In the genomic region with DNA sequence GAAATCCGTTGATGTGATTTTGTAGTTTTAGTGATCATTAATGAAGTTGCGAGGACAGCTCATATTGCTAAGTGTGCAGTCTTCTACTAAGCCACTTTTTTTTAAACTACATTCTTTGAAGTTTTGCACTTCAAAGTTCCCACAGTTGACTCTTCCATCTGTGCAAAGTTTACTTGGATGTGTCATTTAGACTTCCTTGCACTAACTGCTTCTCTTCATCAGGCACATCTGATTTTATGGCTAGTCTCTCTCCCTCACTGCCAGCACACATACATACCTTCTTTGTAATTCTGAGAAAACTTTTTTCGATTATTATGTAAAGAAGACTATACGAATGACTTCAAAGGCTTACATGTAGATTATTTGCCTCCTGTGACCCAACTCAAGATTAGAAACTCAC, we compare ENCODE assay signal across 21 cellular contexts.
DNase-seq lines count a peak whose midpoint lies in the region; ATAC-seq, FAIRE-seq and TF ChIP-seq lines count a peak whose summit lies in the region.
"Had no signal": no experiment of that assay in that cellular context is flagged by ENCODE, and none has a peak within 500 bp of the region (broad histone marks: within the 10 kb centered on the region; RNA-seq: fewer than 3 reads in every experiment).

No MANE protein-coding gene starts in this region.

- no peaks in the 10 kb centered on the region for H3K23me2 ChIP-seq in H1 (ENCODE audit: low read depth, low read length)

- no peak overlapping the region for H3K4me3 ChIP-seq in H1 (ENCODE audit: extremely low read depth in 1 of 4, insufficient read depth in 2 of 4, low read depth in 3 of 4, low read length in 4 of 4)
- H3K4me3 ChIP-seq: K562 had no signal

- no peak overlapping the region for H3K18ac ChIP-seq in H1 (ENCODE audit: extremely low read depth, low read length)

- WGBS in H1 (ENCODE audit: extremely low coverage in 1 of 2, insufficient coverage in 1 of 2, insufficient read length in 1 of 2, insufficient replicate concordance in 2 of 2, low coverage in 1 of 2, low lambda C conversion rate in 2 of 2, missing lambda C conversion rate in 1 of 2), 2 experiments: 84% methylated on average over 4 of the region's 4 CpGs; no CpG with 5 or more reads in 1 of the 2 experiments

- H3K79me1 ChIP-seq in H1 (ENCODE audit: low read depth, low read length): no peaks in the 10 kb centered on the region

- H3K9me3 Mint-ChIP-seq in nephron progenitor cell: no peaks in the 10 kb centered on the region

- H3K27me3 ChIP-seq in H1 (replicated peaks in 1 of 4; ENCODE audit: control insufficient read depth in 3 of 4, extremely low read depth in 1 of 4, insufficient read depth in 3 of 4, low read length in 3 of 4): no peaks in the 10 kb centered on the region

- no peak overlapping the region for H3K9ac ChIP-seq in H1 (replicated peaks in 1 of 4; ENCODE audit: extremely low read depth in 1 of 4, low read depth in 3 of 4, low read length in 3 of 4)

- TF ChIP-seq RAD21 in H1 (IDR thresholded peaks at IDR 0.05 in 1 of 2, conservative IDR thresholded peaks at IDR 0.05 in 1 of 2; ENCODE audit: low read depth in 2 of 2, low read length in 2 of 2): no peak

- H3K36me3 Mint-ChIP-seq in nephron progenitor cell (ENCODE audit: low read depth): peaks cover 13% of the 10 kb centered on the region

- H3K14ac ChIP-seq in H1 (ENCODE audit: insufficient read length): no peak overlapping the region

- DNase-seq in EL: peak; percentile 43
- no peak for DNase-seq in HTR-8/SVneo (ENCODE audit: insufficient read length, low spot score)
- no peak for DNase-seq in H1 (ENCODE audit: low read depth in 1 of 2, low spot score in 2 of 2)
- DNase-seq in nephron progenitor cell: no peak
- no peak for DNase-seq in glomerular visceral epithelial cell (ENCODE audit: extremely low spot score)
- no peak for DNase-seq in GDM1 (lab: John Stamatoyannopoulos, UW)
- DNase-seq: C1 segment of cervical spinal cord, DMS79 treated with DMSO at 0.1 percent for 48 hours, GF-D8, NCI-H1105, NCI-H1694, NCI-H2227 treated with DMSO at 0.1 percent for 48 hours, NCI-H510A treated with DMSO at 0.1 percent for 48 hours, NCI-H774, T-helper 1 cell had no signal

- H3K79me2 ChIP-seq in H1 (ENCODE audit: control insufficient read depth in 1 of 2, insufficient read depth in 2 of 2, low read length in 2 of 2): no peaks in the 10 kb centered on the region

- H4K20me1 ChIP-seq in H1 (replicated peaks in 1 of 2; ENCODE audit: control insufficient read depth in 1 of 2, insufficient read depth in 2 of 2, low read length in 2 of 2): no peaks in the 10 kb centered on the region

- H3K27me3 Mint-ChIP-seq in nephron progenitor cell (ENCODE audit: low read depth, poor library complexity): no peaks in the 10 kb centered on the region

- no peak overlapping the region for H3K27ac ChIP-seq in H1 (ENCODE audit: low read depth, low read length)
- H3K27ac ChIP-seq: HL-60 had no signal

- POLR2A ChIA-PET in H1 (lab: Charles Lee; ENCODE audit: partially characterized antibody): no interaction called here

- no peak overlapping the region for H2AK5ac ChIP-seq in H1 (ENCODE audit: low read depth, low read length)

- no peak overlapping the region for H4K8ac ChIP-seq in H1 (ENCODE audit: extremely low read depth, insufficient read depth, low read length)

- H3K36me3 ChIP-seq in H1 (ENCODE audit: control insufficient read depth in 2 of 4, insufficient read depth in 4 of 4, low read length in 3 of 4): no peaks in the 10 kb centered on the region

- H2BK12ac ChIP-seq in H1 (ENCODE audit: low read depth, low read length): no peak overlapping the region

- H3K27ac Mint-ChIP-seq in nephron progenitor cell: peak overlapping the region; percentile 27

- no peak overlapping the region for H3K4me3 Mint-ChIP-seq in nephron progenitor cell

- FAIRE-seq in HTR-8/SVneo (lab: Jason Lieb, UNC) (peak; percentile 54), H1 (lab: Jason Lieb, UNC) (no peak)
- FAIRE-seq: GM12891, H54, K562 had no signal

- H2AFZ ChIP-seq in H1 (ENCODE audit: low read length): no peak overlapping the region

- peak overlapping the region; percentile 32 for H3K4ac ChIP-seq in H1 (replicated peaks; ENCODE audit: insufficient read length, low read depth, low read length)

- H2BK120ac ChIP-seq in H1 (replicated peaks; ENCODE audit: low read depth, low read length): no peak overlapping the region

- H3K56ac ChIP-seq in H1 (replicated peaks; ENCODE audit: insufficient read length, low read depth, low read length): no peak overlapping the region

- TF ChIP-seq POLR2A in H1 (IDR thresholded peaks at IDR 0.05; ENCODE audit: control extremely low read depth in 1 of 2, low read depth in 2 of 2, low read length in 2 of 2): no peak

- H4K91ac ChIP-seq in H1 (replicated peaks; ENCODE audit: insufficient read length, low read length): no peak overlapping the region

- H2BK15ac ChIP-seq in H1 (ENCODE audit: low read length): no peak overlapping the region

- no peaks in the 10 kb centered on the region; a peak in 1 of 7 replicates for H3K4me1 ChIP-seq in H1 (replicated peaks in 1 of 4; ENCODE audit: control insufficient read depth in 3 of 4, insufficient read depth in 4 of 4, low read length in 3 of 4)

- TF ChIP-seq EP300 in H1 (IDR thresholded peaks at IDR 0.05; ENCODE audit: borderline replicate concordance in 1 of 2, low read depth in 2 of 2, low read length in 2 of 2): no peak

- H3K4me2 ChIP-seq in H1 (ENCODE audit: insufficient read depth in 1 of 2, low read depth in 2 of 2, low read length in 2 of 2): no peak overlapping the region

- H4K5ac ChIP-seq in H1 (ENCODE audit: insufficient read length, low read depth, low read length): no peak overlapping the region

- H2BK5ac ChIP-seq in H1 (ENCODE audit: low read depth, low read length): no peak overlapping the region

- no peak overlapping the region for H3K23ac ChIP-seq in H1 (ENCODE audit: insufficient read length)

- ATAC-seq in GM21529 (IDR thresholded peaks at IDR 0.05; ENCODE audit: unreplicated experiment): no peak
- no peak for ATAC-seq in GM21367 (IDR thresholded peaks at IDR 0.05; ENCODE audit: unreplicated experiment)
- ATAC-seq: K562 had no signal

- TF ChIP-seq CTCF in H1 (IDR thresholded peaks at IDR 0.05; ENCODE audit: control extremely low read depth in 1 of 3, insufficient read depth in 1 of 3, low read depth in 1 of 3, low read length in 3 of 3) (no peak), nephron progenitor cell (IDR thresholded peaks at IDR 0.05) (no peak)

- CTCF ChIA-PET in H1 (lab: Charles Lee; ENCODE audit: partially characterized antibody): no interaction called here

- H3K9me3 ChIP-seq in H1 (ENCODE audit: insufficient read depth in 2 of 2, low read depth in 1 of 2, low read length in 1 of 2): no peaks in the 10 kb centered on the region

- H3K4me1 Mint-ChIP-seq in nephron progenitor cell: no peaks in the 10 kb centered on the region

- no peak overlapping the region for H2BK20ac ChIP-seq in H1 (ENCODE audit: low read length)

TF ChIP-seq in H1, 55 proteins besides CTCF, POLR2A, EP300 and RAD21:
- TF ChIP-seq BACH1 (IDR thresholded peaks at IDR 0.05; ENCODE audit: low read length) (no peak), KDM4A (IDR thresholded peaks at IDR 0.05; ENCODE audit: low read depth, low read length, severe bottlenecking) (no peak), EZH2 (IDR thresholded peaks at IDR 0.05; ENCODE audit: low read depth, low read length, severe bottlenecking) (no peak), MAFK (IDR thresholded peaks at IDR 0.05; ENCODE audit: low read depth, low read length) (no peak), SAP30 (IDR thresholded peaks at IDR 0.05; ENCODE audit: insufficient read depth, insufficient replicate concordance, low read length) (no peak), SIX5 (IDR thresholded peaks at IDR 0.05; ENCODE audit: low read depth, low read length) (no peak), BCL11A (IDR thresholded peaks at IDR 0.05; ENCODE audit: low read depth in 2 of 2, low read length in 2 of 2) (no peak), EGR1 (IDR thresholded peaks at IDR 0.05; ENCODE audit: borderline replicate concordance, low read depth, low read length) (no peak), ASH2L (IDR thresholded peaks at IDR 0.05; ENCODE audit: low read length) (no peak)
- TF ChIP-seq, protein P1, sequence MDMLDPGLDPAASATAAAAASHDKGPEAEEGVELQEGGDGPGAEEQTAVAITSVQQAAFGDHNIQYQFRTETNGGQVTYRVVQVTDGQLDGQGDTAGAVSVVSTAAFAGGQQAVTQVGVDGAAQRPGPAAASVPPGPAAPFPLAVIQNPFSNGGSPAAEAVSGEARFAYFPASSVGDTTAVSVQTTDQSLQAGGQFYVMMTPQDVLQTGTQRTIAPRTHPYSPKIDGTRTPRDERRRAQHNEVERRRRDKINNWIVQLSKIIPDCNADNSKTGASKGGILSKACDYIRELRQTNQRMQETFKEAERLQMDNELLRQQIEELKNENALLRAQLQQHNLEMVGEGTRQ (IDR thresholded peaks at IDR 0.05; ENCODE audit: low read length): no peak
